In genomic region chr3:194488007-194488742, GRCh38 we compare ENCODE assay signal across 8 cellular contexts. TPM values are rescaled to one million over a fixed set of nuclear protein-coding genes. Genes with fewer than 3 reads are reported as not detected.
DNase-seq lines count a peak whose midpoint lies in the region; ATAC-seq and TF ChIP-seq lines count a peak whose summit lies in the region.

No MANE protein-coding gene starts in this region.

- peaks cover 17% of the 10 kb centered on the region for H3K4me1 Mint-ChIP-seq in progenitor cell of endocrine pancreas (ENCODE audit: low read depth)

- TF ChIP-seq CTCF in epithelial cell of esophagus (IDR thresholded peaks at IDR 0.05; ENCODE audit: insufficient read depth, low read depth, low read length, missing control alignments) = no peak
- no peak for TF ChIP-seq CTCF in progenitor cell of endocrine pancreas (IDR thresholded peaks at IDR 0.05; ENCODE audit: unreplicated experiment)

- H3K27ac Mint-ChIP-seq in progenitor cell of endocrine pancreas = peak overlapping the region; percentile 75

- in situ Hi-C loops in G401 (cut with HindIII; ENCODE audit: low sequenced_read_pairs) = no loop called here

- H3K27me3 Mint-ChIP-seq in progenitor cell of endocrine pancreas = no peaks in the 10 kb centered on the region

- ATAC-seq in GM19438 (IDR thresholded peaks at IDR 0.05; ENCODE audit: low read depth, unreplicated experiment) = peak; percentile 0

- peaks cover 7% of the 10 kb centered on the region for H3K36me3 Mint-ChIP-seq in progenitor cell of endocrine pancreas (ENCODE audit: insufficient read depth)

- peak overlapping the region; percentile 74 for H3K4me3 Mint-ChIP-seq in progenitor cell of endocrine pancreas (ENCODE audit: low read depth)

- peaks cover 7% of the 10 kb centered on the region for H3K9me3 Mint-ChIP-seq in progenitor cell of endocrine pancreas (ENCODE audit: low read depth)

- DNase-seq in OCI-M1 (lab: John Stamatoyannopoulos, UW) (peak; percentile 89), epithelial cell of esophagus (ENCODE audit: low read depth) (peak; percentile 84), progenitor cell of endocrine pancreas (ENCODE audit: low spot score, unreplicated experiment) (no peak), G401 (ENCODE audit: low spot score) (no peak), DMS153 treated with DMSO at 0.1 percent for 48 hours (lab: John Stamatoyannopoulos, UW; ENCODE audit: unreplicated experiment) (no peak), DMS53 (lab: John Stamatoyannopoulos, UW) (no peak)
- DNase-seq in activated CD4-positive, alpha-beta T cell treated with anti-CD3 and anti-CD28 coated beads for 1 hour = no peak

- H3K4me3 ChIP-seq in epithelial cell of esophagus (ENCODE audit: low read length) = no peak overlapping the region

RNA-seq across cellular contexts. Expression of gene ATP13A3, which starts 1.4 kb away (rescaled TPM):
- 124 and 135 TPM in 2 replicates for total RNA-seq in progenitor cell of endocrine pancreas
- 47.9 and 60.2 TPM in 2 replicates for total RNA-seq in G401 (2014; rRNA removed; shearing (Covaris generic))

Comparison
In these comparisons a context has a peak if more than half of its experiments do, and no peak if none do; other contexts are left out.
1. DNase-seq: peak in OCI-M1 (single experiment) and epithelial cell of esophagus (single experiment); none in progenitor cell of endocrine pancreas (single experiment), G401 (single experiment), DMS153 treated with DMSO at 0.1 percent for 48 hours (single experiment), DMS53 (single experiment) and activated CD4-positive, alpha-beta T cell treated with anti-CD3 and anti-CD28 coated beads for 1 hour (single experiment).